In the genomic region with DNA sequence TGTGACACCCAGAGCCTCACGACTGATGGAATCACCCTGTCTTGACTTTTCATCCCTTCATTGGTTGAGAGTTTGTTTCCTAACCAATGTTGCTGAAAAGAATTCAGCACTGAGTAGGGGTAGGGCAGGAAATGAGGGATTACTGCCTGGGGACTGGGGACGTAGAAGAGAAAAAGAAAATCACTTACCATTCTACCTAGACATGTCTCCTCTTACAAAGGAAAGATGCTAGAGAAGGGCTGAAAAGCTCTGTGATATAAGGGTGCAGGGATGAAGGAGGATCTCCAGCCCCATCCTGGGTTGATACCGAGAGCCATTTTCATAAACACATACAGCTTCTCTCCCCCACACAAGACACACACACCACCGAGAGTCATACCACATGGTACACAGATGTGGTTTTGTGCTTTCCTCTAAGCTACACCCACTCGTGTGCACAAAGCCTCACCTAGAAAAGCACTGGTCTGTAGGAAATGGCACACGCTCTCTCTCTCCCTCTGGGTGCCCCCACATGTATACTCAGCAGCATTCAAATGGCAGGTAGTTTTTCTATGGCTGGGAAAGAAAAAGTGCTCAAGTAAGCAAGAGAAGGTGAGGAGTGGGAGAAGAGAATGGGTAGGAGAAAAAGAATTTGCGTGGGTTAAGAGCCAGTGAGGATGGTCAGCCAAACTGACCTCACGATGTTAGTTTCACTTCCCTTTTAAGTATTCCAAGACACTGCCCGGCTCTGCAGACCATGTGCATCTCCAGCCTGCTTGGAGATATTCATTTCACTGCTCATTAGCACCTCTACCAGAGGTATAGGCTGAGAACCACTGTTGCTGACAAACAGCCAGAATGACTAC, we compare ENCODE assay signal across 9 cellular contexts.
DNase-seq lines count a peak whose midpoint lies in the region; ATAC-seq and TF ChIP-seq lines count a peak whose summit lies in the region.
"Had no signal": no experiment of that assay in that cellular context is flagged by ENCODE, and none has a peak within 500 bp of the region (broad histone marks: within the 10 kb centered on the region; RNA-seq: fewer than 3 reads in every experiment).

No MANE protein-coding gene starts in this region.

- ATAC-seq in HG02885 (IDR thresholded peaks at IDR 0.05; ENCODE audit: poor library complexity, unreplicated experiment) (peak; percentile 92), left lung (peak; percentile 48), GM18870 (IDR thresholded peaks at IDR 0.05; ENCODE audit: unreplicated experiment) (no peak)

- no peaks in the 10 kb centered on the region for H3K9me3 Mint-ChIP-seq in activated naive CD4-positive, alpha-beta T cell treated with anti-CD3 and anti-CD28 coated beads, Interleukin-2, amount 10 ng/mL, durations not matched to agents 7 days and 5 days

- H3K27ac Mint-ChIP-seq in activated naive CD4-positive, alpha-beta T cell treated with anti-CD3 and anti-CD28 coated beads, Interleukin-2, amount 10 ng/mL, durations not matched to agents 7 days and 5 days, result peak overlapping the region; percentile 93

- H3K4me1 Mint-ChIP-seq in activated naive CD4-positive, alpha-beta T cell treated with anti-CD3 and anti-CD28 coated beads, Interleukin-2, amount 10 ng/mL, durations not matched to agents 7 days and 5 days, result peaks cover 49% of the 10 kb centered on the region

- CTCF ChIA-PET in activated naive CD4-positive, alpha-beta T cell treated with anti-CD3 and anti-CD28 coated beads, Interleukin-2, amount 10 ng/mL, durations not matched to agents 7 days and 5 days (lab: Charles Lee), result no interaction called here

- peaks cover 5 to 22% of the 10 kb centered on the region in 2 donors for H3K4me1 ChIP-seq in left lung
- peaks cover 38% of the 10 kb centered on the region for H3K4me1 ChIP-seq in stomach smooth muscle (ENCODE audit: control insufficient read depth, insufficient read depth, low read length)

- DNase-seq in EL, result peak; percentile 54
- DNase-seq in activated naive CD4-positive, alpha-beta T cell treated with anti-CD3 and anti-CD28 coated beads, Interleukin-2, amount 10 ng/mL, durations not matched to agents 7 days and 5 days, result peak; percentile 74
- no peak for DNase-seq in left lung
- DNase-seq in posterior vena cava (ENCODE audit: low spot score), result no peak
- DNase-seq in NAMALWA (ENCODE audit: low spot score), result no peak

- intact Hi-C loops in left lung (cut with DNase I), result no loop called here
- intact Hi-C loops in posterior vena cava (cut with DNase I), result no loop called here

- no peak for TF ChIP-seq CTCF in left lung (IDR thresholded peaks at IDR 0.05)

- H3K27me3 ChIP-seq in left lung (no peaks in the 10 kb centered on the region), stomach smooth muscle (ENCODE audit: control insufficient read depth in 1 of 2, insufficient read depth in 2 of 2, low read length in 2 of 2) (no peaks in the 10 kb centered on the region)
- H3K27me3 ChIP-seq: cardiac muscle cell had no signal

- H3K27me3 Mint-ChIP-seq in activated naive CD4-positive, alpha-beta T cell treated with anti-CD3 and anti-CD28 coated beads, Interleukin-2, amount 10 ng/mL, durations not matched to agents 7 days and 5 days, result no peaks in the 10 kb centered on the region

- peaks cover 16% of the 10 kb centered on the region for H3K36me3 Mint-ChIP-seq in activated naive CD4-positive, alpha-beta T cell treated with anti-CD3 and anti-CD28 coated beads, Interleukin-2, amount 10 ng/mL, durations not matched to agents 7 days and 5 days

- H3K4me3 Mint-ChIP-seq in activated naive CD4-positive, alpha-beta T cell treated with anti-CD3 and anti-CD28 coated beads, Interleukin-2, amount 10 ng/mL, durations not matched to agents 7 days and 5 days, result peak overlapping the region; percentile 57

- H3K4me3 ChIP-seq in left lung (no peak overlapping the region), stomach smooth muscle (ENCODE audit: low read length in 2 of 2) (peak overlapping the region; percentile 59 to 65)
- H3K4me3 ChIP-seq: cardiac muscle cell had no signal

- H3K9me3 ChIP-seq in left lung (no peaks in the 10 kb centered on the region), stomach smooth muscle (ENCODE audit: control insufficient read depth in 2 of 2, low read length in 2 of 2) (no peaks in the 10 kb centered on the region)

- H3K36me3 ChIP-seq in left lung, result no peaks in the 10 kb centered on the region
- H3K36me3 ChIP-seq in stomach smooth muscle (ENCODE audit: control insufficient read depth in 2 of 2, insufficient read depth in 2 of 2, low read length in 2 of 2), result peaks cover 14 to 20% of the 10 kb centered on the region in 2 donors

- peak overlapping the region; percentile 45 to 51 for H3K9ac ChIP-seq in stomach smooth muscle (ENCODE audit: low read length in 2 of 2)

- H3K27ac ChIP-seq in left lung, result peak overlapping the region; percentile 27 to 57
- peak overlapping the region; percentile 73 for H3K27ac ChIP-seq in stomach smooth muscle (ENCODE audit: low read length)
- H3K27ac ChIP-seq: cardiac muscle cell had no signal

Comparison
In these comparisons a context has a peak if more than half of its experiments do, and no peak if none do; other contexts are left out.
1. DNase-seq: peak in EL (single experiment) and activated naive CD4-positive, alpha-beta T cell treated with anti-CD3 and anti-CD28 coated beads, Interleukin-2, amount 10 ng/mL, durations not matched to agents 7 days and 5 days (single experiment); none in left lung (0 of 2), posterior vena cava (single experiment) and NAMALWA (single experiment).
2. H3K4me3 ChIP-seq: peak in stomach smooth muscle (2 of 2); none in left lung (0 of 2).